In the genomic region with DNA sequence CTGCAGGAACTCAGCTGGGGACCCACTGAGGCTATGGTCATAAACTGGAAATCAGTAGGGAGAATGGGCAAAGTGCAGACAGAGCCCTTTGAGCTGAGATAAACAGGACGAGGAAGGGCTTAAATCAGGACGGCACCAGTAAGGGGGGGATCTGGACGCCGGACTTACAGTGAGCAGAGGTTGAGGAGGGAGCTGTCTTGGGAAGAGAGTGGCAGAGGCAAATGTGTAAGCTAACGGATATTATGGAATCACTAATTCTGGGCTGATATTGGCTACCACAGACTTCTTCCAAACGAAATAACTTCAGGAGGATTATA, we compare ENCODE assay signal across 11 cellular contexts. TPM values are rescaled to one million over a fixed set of nuclear protein-coding genes. Genes with fewer than 3 reads are reported as not detected.
DNase-seq lines count a peak whose midpoint lies in the region; ATAC-seq, FAIRE-seq and TF ChIP-seq lines count a peak whose summit lies in the region.
"Had no signal": no experiment of that assay in that cellular context is flagged by ENCODE, and none has a peak within 500 bp of the region (broad histone marks: within the 10 kb centered on the region; RNA-seq: fewer than 3 reads in every experiment).

No MANE protein-coding gene starts in this region.

- DNase-seq in Panc1 (ENCODE audit: low read depth, low spot score) (no peak), esophagus squamous epithelium (lab: John Stamatoyannopoulos, UW) (no peak), medulla oblongata (ENCODE audit: extremely low spot score) (peak; percentile 52), HAP-1 (ENCODE audit: low spot score in 2 of 2) (no peak), NCI-H1105 treated with DMSO at 0.1 percent for 48 hours (lab: John Stamatoyannopoulos, UW) (no peak), HTR-8/SVneo (ENCODE audit: insufficient read length, low spot score) (no peak)
- DNase-seq: GDM1; stimulated activated CD4-positive, alpha-beta T cell treated with anti-CD3 and anti-CD28 coated beads, Interleukin-2, amount 100 ng/mL, for 48 hours had no signal

- WGBS in esophagus squamous epithelium, 2 donors: 7 to 24% methylated on average over 6 of the region's 6 CpGs

- H3K27me3 ChIP-seq in Panc1 (ENCODE audit: control insufficient read depth, insufficient read depth, low read length): no peaks in the 10 kb centered on the region
- H3K27me3 ChIP-seq in esophagus squamous epithelium: peaks cover 0 to 9% (median 0%) of the 10 kb centered on the region in 4 donors
- no peaks in the 10 kb centered on the region for H3K27me3 ChIP-seq in subcutaneous abdominal adipose tissue (ENCODE audit: control insufficient read depth in 5 of 5, insufficient read depth in 4 of 5, low read length in 5 of 5)
- no peaks in the 10 kb centered on the region for H3K27me3 ChIP-seq in HAP-1 (ENCODE audit: low read depth)

- TF ChIP-seq CTCF in Panc1 (IDR thresholded peaks at IDR 0.05) (no peak), esophagus squamous epithelium (IDR thresholded peaks at IDR 0.05) (no peak)

- TF ChIP-seq POLR2A in esophagus squamous epithelium (IDR thresholded peaks at IDR 0.05): no peak

- peak; percentile 33 for ATAC-seq in Panc1
- no peak for ATAC-seq in HG02870 (IDR thresholded peaks at IDR 0.05; ENCODE audit: unreplicated experiment)

- no peak for FAIRE-seq in HTR-8/SVneo (lab: Jason Lieb, UNC)

- POLR2A ChIA-PET in Panc1 (lab: Charles Lee): no interaction called here

- H3K36me3 ChIP-seq in Panc1 (ENCODE audit: control insufficient read depth, insufficient read depth, low read length): no peaks in the 10 kb centered on the region
- H3K36me3 ChIP-seq in esophagus squamous epithelium: no peaks in the 10 kb centered on the region
- no peaks in the 10 kb centered on the region for H3K36me3 ChIP-seq in subcutaneous abdominal adipose tissue (ENCODE audit: control insufficient read depth in 5 of 5, insufficient read depth in 5 of 5, low read length in 5 of 5)
- H3K36me3 ChIP-seq in HAP-1 (replicated peaks): no peaks in the 10 kb centered on the region

- H3K4me1 ChIP-seq in Panc1 (ENCODE audit: control insufficient read depth, insufficient read depth, low read length) (peaks cover 6% of the 10 kb centered on the region), esophagus squamous epithelium (peaks cover 0 to 41% (median 0%) of the 10 kb centered on the region in 3 donors), subcutaneous abdominal adipose tissue (ENCODE audit: control insufficient read depth in 5 of 5, insufficient read depth in 5 of 5, low read length in 5 of 5) (peaks cover 0 to 31% (median 19%) of the 10 kb centered on the region in 5 donors), HAP-1 (no peaks in the 10 kb centered on the region)

- in situ Hi-C loops in Panc1 (cut with HindIII; ENCODE audit: low pct_unique_long_range_greater_than_20kb, low sequenced_read_pairs): no loop called here
- in situ Hi-C loops in HAP-1 (cut with MboI; ENCODE audit: low sequenced_read_pairs): no loop called here

- H3K9me3 ChIP-seq in Panc1 (ENCODE audit: control insufficient read depth, insufficient read depth, low read depth, low read length) (0 out of 2 replicates have a peak, but pooled peaks cover 3% of the 10 kb centered on the region), esophagus squamous epithelium (peaks cover 0 to 3% (median under 1%) of the 10 kb centered on the region in 3 donors), subcutaneous abdominal adipose tissue (ENCODE audit: control insufficient read depth in 5 of 5, low read length in 5 of 5) (no peaks in the 10 kb centered on the region), HAP-1 (0 out of 2 replicates have a peak, but pooled peaks cover 2% of the 10 kb centered on the region)

- no peak overlapping the region for H3K27ac ChIP-seq in Panc1 (ENCODE audit: low read length)
- H3K27ac ChIP-seq in esophagus squamous epithelium: peak overlapping the region; percentile 77 to 87 (median 86)
- peak overlapping the region; percentile 13 for H3K27ac ChIP-seq in subcutaneous abdominal adipose tissue (ENCODE audit: low read depth, low read length)

- intact Hi-C loops in Panc1 (cut with micrococcal nuclease; ENCODE audit: unreplicated experiment): no loop called here
- intact Hi-C loops in esophagus squamous epithelium (cut with DNase I): no loop called here

- no TSS peak for BruUV-seq in Panc1 (replicated peaks; lab: Mats Ljungman, UMichigan)

- H3K9ac ChIP-seq in subcutaneous abdominal adipose tissue (ENCODE audit: low read length in 5 of 5): peak overlapping the region; percentile 43 to 83 (median 66)

- CTCF ChIA-PET in Panc1 (lab: Charles Lee): interaction anchor here (0.6 to 1.3 kb wide), 2 partner anchors 65 to 77 kb away, joined by 5 read pairs; a partner anchor contains a TSS

- H3K4me3 ChIP-seq in Panc1 (ENCODE audit: low read depth in 2 of 2, low read length in 2 of 2) (peak overlapping the region; percentile 43 to 52), esophagus squamous epithelium (peak overlapping the region; percentile 49 to 90 (median 72)), subcutaneous abdominal adipose tissue (ENCODE audit: low read depth in 1 of 5, low read length in 5 of 5) (peak overlapping the region; percentile 76 to 92 (median 85)), HAP-1 (no peak overlapping the region)

RNA-seq across cellular contexts. Expression of a gene that starts 0.5 kb away (rescaled TPM):
- total RNA-seq in Panc1 (2021; ENCODE audit: unreplicated experiment): 7.7 TPM
- 8.6 TPM for polyA plus RNA-seq in Panc1 (2012; ENCODE audit: insufficient read length)
- 10 to 100 TPM in 1 of 4 donors, 1 to 10 TPM in 3; 1.7 to 11.2 (median 6.4) TPM for total RNA-seq in esophagus squamous epithelium
- total RNA-seq: HT1080 had no signal

RNA-seq across cellular contexts. Expression of a gene that starts 49.1 kb away (rescaled TPM):
- total RNA-seq in Panc1 (2021; ENCODE audit: unreplicated experiment) (not detected), esophagus squamous epithelium (not detected)
- polyA plus RNA-seq in Panc1 (2012; ENCODE audit: insufficient read length): not detected
- total RNA-seq: HT1080 had no signal
